ENCODE assay signal across 18 cellular contexts in genomic region chr9:100443781-100444768, GRCh38. TPM values are rescaled to one million over a fixed set of nuclear protein-coding genes. Genes with fewer than 3 reads are reported as not detected.
A peak's percentile ranks its signal among the peaks of the same experiment; 100 is the strongest.
DNase-seq lines count a peak whose midpoint lies in the region; ATAC-seq, FAIRE-seq and TF ChIP-seq lines count a peak whose summit lies in the region.
"Had no signal": no experiment of that assay in that cellular context is flagged by ENCODE, and none has a peak within 500 bp of the region (broad histone marks: within the 10 kb centered on the region; RNA-seq: fewer than 3 reads in every experiment).

No MANE protein-coding gene starts in this region.

- BruUV-seq in HepG2 (replicated peaks; lab: Mats Ljungman, UMichigan) = no TSS peak

- in situ Hi-C loops in brain microvascular endothelial cell (cut with HindIII; ENCODE audit: low pct_ligation_motif_present, low sequenced_read_pairs) (no loop called here), HepG2 (cut with HindIII; ENCODE audit: extremely low pct_ligation_motif_present, low pct_unique_long_range_greater_than_20kb) (no loop called here)

- H3K4me3 ChIP-seq in AG10803 (ENCODE audit: low read length) (no peak overlapping the region), brain microvascular endothelial cell (ENCODE audit: low read depth, low read length) (no peak overlapping the region), HepG2 (replicated peaks in 1 of 3; ENCODE audit: insufficient read depth in 1 of 3, low read depth in 2 of 3, low read length in 3 of 3) (no peak overlapping the region), SJCRH30 (no peak overlapping the region)
- H3K4me3 ChIP-seq: breast epithelium, lung, uterus had no signal

- no peaks in the 10 kb centered on the region for H4K20me1 ChIP-seq in HepG2 (ENCODE audit: insufficient read depth, low read length)

- H3K79me2 ChIP-seq in HepG2 (ENCODE audit: insufficient read depth, low read length) = peaks cover 8% of the 10 kb centered on the region

- TF ChIP-seq POLR2A in HepG2 (IDR thresholded peaks at IDR 0.05; ENCODE audit: insufficient read depth in 1 of 2, low read depth in 2 of 2, low read length in 2 of 2) = no peak

- H3K9me3 ChIP-seq in HepG2 (ENCODE audit: low read length) = no peaks in the 10 kb centered on the region
- H3K9me3 ChIP-seq in SJCRH30 (replicated peaks) = no peaks in the 10 kb centered on the region
- H3K9me3 ChIP-seq: breast epithelium, uterus had no signal

- intact Hi-C loops in HepG2 (cut with micrococcal nuclease; ENCODE audit: unreplicated experiment) = no loop called here

- DNase-seq in AG10803 (ENCODE audit: low read depth) (peak; percentile 63), brain microvascular endothelial cell (peak; percentile 13), HepG2 (ENCODE audit: low spot score) (peak; percentile 47), SJCRH30 (no peak), foreskin keratinocyte (no peak)
- DNase-seq in activated CD8-positive, alpha-beta memory T cell treated with anti-CD3 and anti-CD28 coated beads for 24 hours = no peak
- DNase-seq: activated CD4-positive, alpha-beta T cell treated with anti-CD3 and anti-CD28 coated beads, Interleukin-2, amount 10 ng/mL, durations not matched to agents 24 days and 14 days; CD8-positive, alpha-beta T cell; DND-41; NCI-H524 treated with DMSO at 0.1 percent for 48 hours; retina; T1000; uterus had no signal

- FAIRE-seq in HepG2 (lab: Jason Lieb, UNC) = peak; percentile 26

- 37% methylated on average over 4 of the region's 4 CpGs for WGBS in HepG2 (ENCODE audit: low lambda C conversion rate)

- H3K9ac ChIP-seq in HepG2 (ENCODE audit: insufficient read depth, low read depth, low read length) = no peak overlapping the region

- peak overlapping the region; percentile 8; the same call in 1 of the 2 replicates for H3K4me2 ChIP-seq in HepG2 (ENCODE audit: low read depth, low read length)

- ATAC-seq in HepG2 (peak; percentile 83), HG03159 (IDR thresholded peaks at IDR 0.05; ENCODE audit: unreplicated experiment) (no peak), foreskin keratinocyte (no peak)
- ATAC-seq: activated naive CD4-positive, alpha-beta T cell treated with anti-CD3 and anti-CD28 coated beads, Interleukin-2, amount 50 U/mL, for 72 hours; CD8-positive, alpha-beta T cell had no signal

- POLR2A ChIA-PET in HepG2 (lab: Yijun Ruan, JAX) = no interaction called here

- H3K36me3 ChIP-seq in brain microvascular endothelial cell (replicated peaks) = peaks cover 21% of the 10 kb centered on the region
- H3K36me3 ChIP-seq in HepG2 (replicated peaks in 1 of 2; ENCODE audit: control insufficient read depth in 1 of 2, insufficient read depth in 2 of 2, low read length in 2 of 2) = peaks cover 4 to 7% of the 10 kb centered on the region in 2 experiments; a peak in 4 of 5 replicates
- H3K36me3 ChIP-seq in SJCRH30 = peaks cover 53% of the 10 kb centered on the region
- H3K36me3 ChIP-seq: breast epithelium, uterus had no signal

- H3K27me3 ChIP-seq in brain microvascular endothelial cell (replicated peaks) (no peaks in the 10 kb centered on the region), HepG2 (ENCODE audit: control insufficient read depth in 1 of 2, insufficient read depth in 2 of 2, low read length in 2 of 2) (no peaks in the 10 kb centered on the region), SJCRH30 (no peaks in the 10 kb centered on the region), foreskin keratinocyte (no peaks in the 10 kb centered on the region)
- H3K27me3 ChIP-seq: breast epithelium, uterus had no signal

- TF ChIP-seq CTCF in AG10803 (conservative IDR thresholded peaks at IDR 0.05; ENCODE audit: low read length) = no peak
- no peak for TF ChIP-seq CTCF in brain microvascular endothelial cell (IDR thresholded peaks at IDR 0.05; ENCODE audit: low read depth, low read length, missing control alignments)
- no peak for TF ChIP-seq CTCF in HepG2 (CRISPR knock-in tag; IDR thresholded peaks at IDR 0.05)
- TF ChIP-seq CTCF in foreskin keratinocyte (conservative IDR thresholded peaks at IDR 0.05) = no peak

- TF ChIP-seq RAD21 in Ishikawa (IDR thresholded peaks at IDR 0.05; ENCODE audit: low read depth) (no peak), HepG2 (CRISPR knock-in tag; IDR thresholded peaks at IDR 0.05) (no peak)

- CTCF ChIA-PET in HepG2 (lab: Yijun Ruan, JAX; ENCODE audit: low intra/inter-chr PET ratio, low total read pairs) = no interaction called here

- H3K4me1 ChIP-seq in HepG2 (ENCODE audit: insufficient read depth, low read length) (peaks cover 21% of the 10 kb centered on the region), SJCRH30 (peaks cover 7% of the 10 kb centered on the region), foreskin keratinocyte (no peaks in the 10 kb centered on the region)
- H3K4me1 ChIP-seq: breast epithelium, uterus had no signal

- H3K27ac ChIP-seq in brain microvascular endothelial cell = peak overlapping the region; percentile 62
- H3K27ac ChIP-seq in HepG2 (ENCODE audit: extremely low read length, insufficient read depth, low read length) = no peak overlapping the region
- no peak overlapping the region for H3K27ac ChIP-seq in SJCRH30
- H3K27ac ChIP-seq in foreskin keratinocyte = no peak overlapping the region
- H3K27ac ChIP-seq: breast epithelium, uterus had no signal

- no peak overlapping the region for H2AFZ ChIP-seq in HepG2 (ENCODE audit: low read length)

- TF ChIP-seq EP300 in Ishikawa (IDR thresholded peaks at IDR 0.05; ENCODE audit: borderline replicate concordance) (no peak), HepG2 (IDR thresholded peaks at IDR 0.05; ENCODE audit: low read depth in 2 of 2, low read length in 2 of 2) (peak in 1 of 2 experiments; percentile 25; a peak in 1 of 4 replicates), HepG2 (CRISPR knock-in tag; IDR thresholded peaks at IDR 0.05; ENCODE audit: borderline replicate concordance) (no peak)

TF ChIP-seq in Ishikawa, 13 proteins besides CTCF, POLR2A, EP300 and RAD21:
- no peak for TF ChIP-seq ZBTB7A (IDR thresholded peaks at IDR 0.05; ENCODE audit: low read depth)
- peak; percentile 66; the same call in 1 of the 2 replicates for TF ChIP-seq CEBPB (IDR thresholded peaks at IDR 0.05)
TF ChIP-seq in Ishikawa: peak in this region for 1.

TF ChIP-seq in HepG2, 621 proteins besides CTCF, POLR2A, EP300 and RAD21 (continues in another document):
- no peak for TF ChIP-seq HMG20B (CRISPR knock-in tag; conservative IDR thresholded peaks at IDR 0.05)
- no peak for TF ChIP-seq ZNF766 (CRISPR knock-in tag; IDR thresholded peaks at IDR 0.05; ENCODE audit: borderline replicate concordance)

RNA-seq across cellular contexts. Expression of gene MSANTD3, which starts 17.1 kb away (rescaled TPM):
- total RNA-seq in HepG2 (2016; rRNA removed; fragmentation: Illumina TruSeq; extraction: Trizol) (19.2 and 19.8 TPM in 2 replicates), foreskin keratinocyte (92.7 and 94.4 TPM in 2 replicates)
- total RNA-seq in HepG2 (2016; cell fraction: cytosol; rRNA removed; fragmentation: Illumina TruSeq; extraction: Trizol; ENCODE audit: low read depth) = 46.9 and 48.3 TPM in 2 replicates
- 14.8 and 19.7 TPM in 2 replicates for total RNA-seq in HepG2 (2016; cell fraction: insoluble cytoplasmic fraction; rRNA removed; fragmentation: Illumina TruSeq; extraction: Trizol)
- total RNA-seq in HepG2 (2016; cell fraction: membrane; rRNA removed; fragmentation: Illumina TruSeq; extraction: Trizol) = 57.6 and 63.8 TPM in 2 replicates
- total RNA-seq in HepG2 (2016; cell fraction: nucleus; rRNA removed; fragmentation: Illumina TruSeq; extraction: Trizol) = 11.9 and 14.4 TPM in 2 replicates
- polyA plus RNA-seq in HepG2 (2011; rRNA removed) (10.1 and 11.3 TPM in 2 replicates), foreskin keratinocyte (78.4 and 80.8 TPM in 2 replicates)
- polyA plus RNA-seq in HepG2 (2011; cell fraction: cytosol; rRNA removed) = 10.6 and 13.0 TPM in 2 replicates
- 6.4 and 6.5 TPM in 2 replicates for polyA plus RNA-seq in HepG2 (2011; cell fraction: nucleus; rRNA removed)
- polyA plus RNA-seq in HepG2 (2012) = 10.6 and 12.3 TPM in 2 replicates
- polyA plus RNA-seq in HepG2 (2016; cell fraction: cytosol; fragmentation: Illumina TruSeq; extraction: Trizol; ENCODE audit: low read depth) = 72.4 and 72.7 TPM in 2 replicates
- polyA plus RNA-seq in HepG2 (2016; cell fraction: insoluble cytoplasmic fraction; fragmentation: Illumina TruSeq; extraction: Trizol; ENCODE audit: low read depth) = 20.1 and 23.8 TPM in 2 replicates
- polyA plus RNA-seq in HepG2 (2016; cell fraction: membrane; fragmentation: Illumina TruSeq; extraction: Trizol; ENCODE audit: low read depth) = 67.8 and 75.8 TPM in 2 replicates
- polyA plus RNA-seq in HepG2 (2016; cell fraction: nucleus; fragmentation: Illumina TruSeq; extraction: Trizol; ENCODE audit: insufficient read depth, low read depth) = 20.9 and 21.6 TPM in 2 replicates
- polyA minus RNA-seq in HepG2 (2011; rRNA and poly(A)+ RNA removed; ENCODE audit: low replicate concordance) = 2.8 and 10.7 TPM in 2 replicates
- 9.2 and 9.4 TPM in 2 replicates for polyA minus RNA-seq in HepG2 (2011; cell fraction: cytosol; rRNA and poly(A)+ RNA removed)
- 15.0 and 15.5 TPM in 2 replicates for polyA minus RNA-seq in HepG2 (2011; cell fraction: nucleus; rRNA and poly(A)+ RNA removed)
- total RNA-seq in SJCRH30 (2014; rRNA removed; shearing (Covaris generic)) = 57.0 and 63.9 TPM in 2 replicates

RNA-seq across cellular contexts. Expression of gene TMEFF1, which starts 28.9 kb away (rescaled TPM):
- total RNA-seq in HepG2 (2016; rRNA removed; fragmentation: Illumina TruSeq; extraction: Trizol) = 1.3 and 1.9 TPM in 2 replicates
- total RNA-seq in HepG2 (2016; cell fraction: cytosol; rRNA removed; fragmentation: Illumina TruSeq; extraction: Trizol; ENCODE audit: low read depth) = 0.62 and 1.0 TPM in 2 replicates
- total RNA-seq in HepG2 (2016; cell fraction: insoluble cytoplasmic fraction; rRNA removed; fragmentation: Illumina TruSeq; extraction: Trizol) = 1.7 and 2.0 TPM in 2 replicates
- 1.5 and 1.8 TPM in 2 replicates for total RNA-seq in HepG2 (2016; cell fraction: membrane; rRNA removed; fragmentation: Illumina TruSeq; extraction: Trizol)
- 0.99 and 1.3 TPM in 2 replicates for total RNA-seq in HepG2 (2016; cell fraction: nucleus; rRNA removed; fragmentation: Illumina TruSeq; extraction: Trizol)
- 0.87 and 1.1 TPM in 2 replicates for polyA plus RNA-seq in HepG2 (2011; rRNA removed)
- 0.75 and 2.2 TPM in 2 replicates for polyA plus RNA-seq in HepG2 (2011; cell fraction: cytosol; rRNA removed)
- 0.47 and 1.4 TPM in 2 replicates for polyA plus RNA-seq in HepG2 (2011; cell fraction: nucleus; rRNA removed)
- polyA plus RNA-seq in HepG2 (2012) = 0.43 and 1.2 TPM in 2 replicates
- polyA plus RNA-seq in HepG2 (2016; cell fraction: cytosol; fragmentation: Illumina TruSeq; extraction: Trizol; ENCODE audit: low read depth) = 0.35 and 0.36 TPM in 2 replicates
- 0.38 and 1.4 TPM in 2 replicates for polyA plus RNA-seq in HepG2 (2016; cell fraction: insoluble cytoplasmic fraction; fragmentation: Illumina TruSeq; extraction: Trizol; ENCODE audit: low read depth)
- polyA plus RNA-seq in HepG2 (2016; cell fraction: membrane; fragmentation: Illumina TruSeq; extraction: Trizol; ENCODE audit: low read depth) = 0.78 and 1.4 TPM in 2 replicates
- 2.2 and 2.9 TPM in 2 replicates for polyA plus RNA-seq in HepG2 (2016; cell fraction: nucleus; fragmentation: Illumina TruSeq; extraction: Trizol; ENCODE audit: insufficient read depth, low read depth)
- 0.32 TPM in 1 of 2 replicates, not detected in the other for polyA minus RNA-seq in HepG2 (2011; rRNA and poly(A)+ RNA removed; ENCODE audit: low replicate concordance)
- 1.8 and 2.4 TPM in 2 replicates for polyA minus RNA-seq in HepG2 (2011; cell fraction: cytosol; rRNA and poly(A)+ RNA removed)
- polyA minus RNA-seq in HepG2 (2011; cell fraction: nucleus; rRNA and poly(A)+ RNA removed) = 1.5 and 2.5 TPM in 2 replicates
- 19.8 and 20.6 TPM in 2 replicates for total RNA-seq in SJCRH30 (2014; rRNA removed; shearing (Covaris generic))
- total RNA-seq in foreskin keratinocyte = 0.46 and 0.54 TPM in 2 replicates
- 0.07 and 0.16 TPM in 2 replicates for polyA plus RNA-seq in foreskin keratinocyte
- total RNA-seq: CD8-positive, alpha-beta T cell had no signal

Comparison
In these comparisons a context has a peak if more than half of its experiments do, and no peak if none do; other contexts are left out.
1. DNase-seq: peak in AG10803 (single experiment), brain microvascular endothelial cell (single experiment) and HepG2 (single experiment); none in activated CD8-positive, alpha-beta memory T cell treated with anti-CD3 and anti-CD28 coated beads for 24 hours (single experiment), SJCRH30 (0 of 2) and foreskin keratinocyte (0 of 2).